Comparison of ENCODE assay signal across 21 cellular contexts in genomic region chr3:60475096-60475495, GRCh38.
DNase-seq lines count a peak whose midpoint lies in the region; ATAC-seq and TF ChIP-seq lines count a peak whose summit lies in the region.
"Had no signal": no experiment of that assay in that cellular context is flagged by ENCODE, and none has a peak within 500 bp of the region (broad histone marks: within the 10 kb centered on the region; RNA-seq: fewer than 3 reads in every experiment).

No MANE protein-coding gene starts in this region.

- H3K4me3 Mint-ChIP-seq in activated CD8-positive, alpha-beta T cell treated with anti-CD3 and anti-CD28 coated beads for 36 hours = no peak overlapping the region
- H3K4me3 Mint-ChIP-seq: CD14-positive monocyte; CD4-positive, CD25-positive, alpha-beta regulatory T cell; CD8-positive, alpha-beta memory T cell had no signal

- CTCF ChIA-PET in activated CD8-positive, alpha-beta T cell treated with anti-CD3 and anti-CD28 coated beads for 36 hours (lab: Charles Lee) = no interaction called here

- POLR2A ChIA-PET in activated CD8-positive, alpha-beta T cell treated with anti-CD3 and anti-CD28 coated beads for 36 hours (lab: Charles Lee) = no interaction called here

- no peak overlapping the region for H2BK12ac ChIP-seq in mesenchymal stem cell (ENCODE audit: low read length in 2 of 2)

- H2BK15ac ChIP-seq in mesenchymal stem cell (ENCODE audit: low read depth, poor library complexity, severe bottlenecking) = no peak overlapping the region

- H3K27ac Mint-ChIP-seq in activated CD8-positive, alpha-beta T cell treated with anti-CD3 and anti-CD28 coated beads for 36 hours = no peak overlapping the region
- H3K27ac Mint-ChIP-seq: CD14-positive monocyte; CD4-positive, alpha-beta memory T cell; CD4-positive, CD25-positive, alpha-beta regulatory T cell; CD8-positive, alpha-beta memory T cell had no signal

- intact Hi-C loops in activated CD8-positive, alpha-beta T cell treated with anti-CD3 and anti-CD28 coated beads for 36 hours (cut with micrococcal nuclease) = no loop called here
- intact Hi-C loops in tibial artery (cut with DNase I; ENCODE audit: low total_unique reads) = no loop called here

- H3K4me1 Mint-ChIP-seq in activated CD8-positive, alpha-beta T cell treated with anti-CD3 and anti-CD28 coated beads for 36 hours (ENCODE audit: low read depth) = no peaks in the 10 kb centered on the region
- H3K4me1 Mint-ChIP-seq: CD14-positive monocyte; CD4-positive, alpha-beta memory T cell; CD4-positive, CD25-positive, alpha-beta regulatory T cell; CD8-positive, alpha-beta memory T cell had no signal

- no CpG with 5 or more reads among the region's 2 CpGs for WGBS in mesenchymal stem cell
- WGBS in GM23248 (ENCODE audit: low coverage in 1 of 2, low lambda C conversion rate in 2 of 2, missing lambda C conversion rate in 2 of 2), 2 experiments = 10 to 36% methylated on average over 2 of the region's 2 CpGs

- H4K8ac ChIP-seq in mesenchymal stem cell (ENCODE audit: low read length) = no peak overlapping the region

- ATAC-seq in activated CD8-positive, alpha-beta T cell treated with anti-CD3 and anti-CD28 coated beads for 36 hours = no peak

- no peaks in the 10 kb centered on the region for H3F3A ChIP-seq in GM23248 (ENCODE audit: insufficient read depth)

- H3K27me3 Mint-ChIP-seq in activated CD8-positive, alpha-beta T cell treated with anti-CD3 and anti-CD28 coated beads for 36 hours = no peaks in the 10 kb centered on the region
- H3K27me3 Mint-ChIP-seq: CD8-positive, alpha-beta memory T cell had no signal

- H3K14ac ChIP-seq in mesenchymal stem cell (ENCODE audit: low read length in 2 of 2) = no peak overlapping the region

- H4K20me1 ChIP-seq in GM23248 (ENCODE audit: insufficient read depth) (no peaks in the 10 kb centered on the region), osteoblast (ENCODE audit: insufficient read depth, low read length) (no peaks in the 10 kb centered on the region)
- H4K20me1 ChIP-seq: BLaER1 had no signal

- no peaks in the 10 kb centered on the region for H3K79me1 ChIP-seq in mesenchymal stem cell (replicated peaks; ENCODE audit: low read length, poor library complexity, severe bottlenecking)

- H3K79me2 ChIP-seq in GM23248 (ENCODE audit: insufficient read depth) (no peaks in the 10 kb centered on the region), osteoblast (ENCODE audit: insufficient read depth, low read length) (no peaks in the 10 kb centered on the region)

- in situ Hi-C loops in HAP-1 (cut with MboI; ENCODE audit: low sequenced_read_pairs) (no loop called here), GM23248 (cut with MboI) (no loop called here)

- H2BK120ac ChIP-seq in mesenchymal stem cell (ENCODE audit: low read depth, low read length) = no peak overlapping the region

- H3K4me3 ChIP-seq in HAP-1 (no peak overlapping the region), mesenchymal stem cell (ENCODE audit: insufficient read depth in 1 of 2, low read depth in 1 of 2, low read length in 2 of 2) (no peak overlapping the region), GM23248 (no peak overlapping the region), tibial artery (no peak overlapping the region), osteoblast (ENCODE audit: insufficient read depth, low read length) (no peak overlapping the region)
- H3K4me3 ChIP-seq: BLaER1 had no signal

- H2AK5ac ChIP-seq in mesenchymal stem cell (ENCODE audit: low read length, severe bottlenecking) = no peak overlapping the region

- no peak overlapping the region for H3K23ac ChIP-seq in mesenchymal stem cell (ENCODE audit: low read length in 2 of 2)

- H3K9me2 ChIP-seq in GM23248 (ENCODE audit: insufficient read depth) = no peaks in the 10 kb centered on the region

- H3K4me1 ChIP-seq in HAP-1 = peaks cover 8% of the 10 kb centered on the region; the same call in 1 of the 2 replicates
- H3K4me1 ChIP-seq in mesenchymal stem cell (ENCODE audit: control insufficient read depth, insufficient read depth, low read depth, low read length) = peaks cover 7% of the 10 kb centered on the region
- no peaks in the 10 kb centered on the region for H3K4me1 ChIP-seq in GM23248 (ENCODE audit: insufficient read depth)
- no peaks in the 10 kb centered on the region for H3K4me1 ChIP-seq in tibial artery
- H3K4me1 ChIP-seq in osteoblast (ENCODE audit: insufficient read depth, low read length) = no peaks in the 10 kb centered on the region
- H3K4me1 ChIP-seq: BE2C, BLaER1 had no signal

- no peak overlapping the region for H3K4ac ChIP-seq in mesenchymal stem cell (ENCODE audit: low read depth in 1 of 2, low read length in 2 of 2)

- H3K18ac ChIP-seq in mesenchymal stem cell (ENCODE audit: low read depth in 1 of 2, low read length in 2 of 2) = no peak overlapping the region

- H3K27ac ChIP-seq in mesenchymal stem cell (ENCODE audit: low read length, poor library complexity, severe bottlenecking) (peak overlapping the region; percentile 31), GM23248 (no peak overlapping the region), tibial artery (no peak overlapping the region), osteoblast (ENCODE audit: low read depth, low read length) (no peak overlapping the region)
- H3K27ac ChIP-seq: BLaER1 had no signal

- no peak overlapping the region for H2AFZ ChIP-seq in mesenchymal stem cell (ENCODE audit: low read depth, low read length)
- no peak overlapping the region for H2AFZ ChIP-seq in GM23248
- H2AFZ ChIP-seq in osteoblast (ENCODE audit: low read length) = no peak overlapping the region

- no peak overlapping the region for H2BK5ac ChIP-seq in mesenchymal stem cell (ENCODE audit: low read depth, low read length, poor library complexity, severe bottlenecking)

- no peaks in the 10 kb centered on the region for H3K9me3 Mint-ChIP-seq in activated CD8-positive, alpha-beta T cell treated with anti-CD3 and anti-CD28 coated beads for 36 hours

- peak; percentile 4 to 10 for DNase-seq in HAP-1 (ENCODE audit: low spot score in 2 of 2)
- peak; percentile 70 for DNase-seq in kidney glomerular epithelial cell (lab: John Stamatoyannopoulos, UW)
- DNase-seq in mesenchymal stem cell = no peak
- peak; percentile 68 for DNase-seq in renal cortical epithelial cell (ENCODE audit: low read depth)
- no peak for DNase-seq in GM23248
- no peak for DNase-seq in activated CD8-positive, alpha-beta T cell treated with anti-CD3 and anti-CD28 coated beads for 36 hours
- no peak for DNase-seq in tibial artery
- no peak for DNase-seq in osteoblast (ENCODE audit: insufficient read length, low spot score, missing footprints)
- DNase-seq: 8988T; ACHN; BE2C; C1 segment of cervical spinal cord; Calu3; CD4-positive, alpha-beta memory T cell; CD4-positive, CD25-positive, alpha-beta regulatory T cell; CD8-positive, alpha-beta memory T cell; COR-L47; DMS79 treated with DMSO at 0.1 percent for 48 hours; GF-D8 had no signal

- H3K27me3 ChIP-seq in HAP-1 (ENCODE audit: low read depth) (peaks cover 2% of the 10 kb centered on the region; the same call in 1 of the 2 replicates), mesenchymal stem cell (ENCODE audit: control insufficient read depth in 1 of 2, insufficient read depth in 1 of 2, low read length in 2 of 2) (no peaks in the 10 kb centered on the region), GM23248 (replicated peaks; ENCODE audit: insufficient read depth) (no peaks in the 10 kb centered on the region), tibial artery (no peaks in the 10 kb centered on the region), osteoblast (ENCODE audit: insufficient read depth, low read length) (no peaks in the 10 kb centered on the region)
- H3K27me3 ChIP-seq: BE2C, BLaER1 had no signal

- no peak overlapping the region for H3K9ac ChIP-seq in mesenchymal stem cell (ENCODE audit: low read length)
- no peak overlapping the region for H3K9ac ChIP-seq in GM23248
- H3K9ac ChIP-seq: BLaER1 had no signal

- H3K36me3 ChIP-seq in HAP-1 (replicated peaks) = no peaks in the 10 kb centered on the region
- no peaks in the 10 kb centered on the region for H3K36me3 ChIP-seq in mesenchymal stem cell (ENCODE audit: control insufficient read depth in 1 of 2, insufficient read depth in 2 of 2, low read depth in 1 of 2, low read length in 2 of 2)
- no peaks in the 10 kb centered on the region for H3K36me3 ChIP-seq in GM23248 (ENCODE audit: low read depth)
- no peaks in the 10 kb centered on the region for H3K36me3 ChIP-seq in tibial artery
- H3K36me3 ChIP-seq in osteoblast (ENCODE audit: insufficient read depth, low read length) = no peaks in the 10 kb centered on the region
- H3K36me3 ChIP-seq: BE2C, BLaER1 had no signal

- H4K91ac ChIP-seq in mesenchymal stem cell (ENCODE audit: low read length) = no peak overlapping the region

- H3K4me2 ChIP-seq in mesenchymal stem cell (ENCODE audit: low read length, poor library complexity, severe bottlenecking) = no peak overlapping the region
- H3K4me2 ChIP-seq in GM23248 (ENCODE audit: unreplicated experiment) = no peak overlapping the region
- no peak overlapping the region for H3K4me2 ChIP-seq in osteoblast (ENCODE audit: insufficient read depth, low read length)
- H3K4me2 ChIP-seq: BLaER1 had no signal

- TF ChIP-seq CTCF in activated CD8-positive, alpha-beta T cell treated with anti-CD3 and anti-CD28 coated beads for 36 hours (IDR thresholded peaks at IDR 0.05) = no peak
- TF ChIP-seq CTCF in tibial artery (IDR thresholded peaks at IDR 0.05) (no peak), osteoblast (IDR thresholded peaks at IDR 0.05; ENCODE audit: extremely low read depth, low read depth, low read length) (no peak)

- 0 out of 2 replicates have a peak, but pooled peaks cover under 1% of the 10 kb centered on the region for H3K9me3 ChIP-seq in HAP-1
- no peaks in the 10 kb centered on the region for H3K9me3 ChIP-seq in mesenchymal stem cell (ENCODE audit: control insufficient read depth, low read length)
- no peaks in the 10 kb centered on the region for H3K9me3 ChIP-seq in GM23248 (ENCODE audit: low read depth)
- no peaks in the 10 kb centered on the region for H3K9me3 ChIP-seq in tibial artery
- no peaks in the 10 kb centered on the region for H3K9me3 ChIP-seq in osteoblast (ENCODE audit: low read depth, low read length)
- H3K9me3 ChIP-seq: BE2C had no signal

- H3K36me3 Mint-ChIP-seq in activated CD8-positive, alpha-beta T cell treated with anti-CD3 and anti-CD28 coated beads for 36 hours (ENCODE audit: low read depth) = no peaks in the 10 kb centered on the region
- H3K36me3 Mint-ChIP-seq: CD14-positive monocyte; CD4-positive, alpha-beta memory T cell; CD4-positive, CD25-positive, alpha-beta regulatory T cell had no signal

Comparison
In these comparisons a context has a peak if more than half of its experiments do, and no peak if none do; other contexts are left out.
1. DNase-seq: peak in HAP-1 (2 of 2), kidney glomerular epithelial cell (single experiment) and renal cortical epithelial cell (single experiment); none in mesenchymal stem cell (single experiment), GM23248 (single experiment), activated CD8-positive, alpha-beta T cell treated with anti-CD3 and anti-CD28 coated beads for 36 hours (single experiment), tibial artery (0 of 2) and osteoblast (single experiment).